ENCODE assay signal across 1 cellular context in genomic region chr19:34975056-34975455, GRCh38.
TF ChIP-seq lines count a peak whose summit lies in the region.

No MANE protein-coding gene starts in this region.

TF ChIP-seq in GM23338, 12 proteins besides CTCF, POLR2A, EP300 and RAD21 (continued from another document):
- TF ChIP-seq REST (IDR thresholded peaks at IDR 0.05; ENCODE audit: unreplicated experiment): no peak
- TF ChIP-seq EZH2 (IDR thresholded peaks at IDR 0.05; ENCODE audit: low read depth, unreplicated experiment): no peak
- no peak for TF ChIP-seq ZNF114 (CRISPR knock-in tag; IDR thresholded peaks at IDR 0.05)
- no peak for TF ChIP-seq ZNF331 (CRISPR knock-in tag; IDR thresholded peaks at IDR 0.05; ENCODE audit: low read depth)
- TF ChIP-seq ZNF462 (CRISPR knock-in tag; IDR thresholded peaks at IDR 0.05): no peak
- TF ChIP-seq JUNB (IDR thresholded peaks at IDR 0.05; ENCODE audit: unreplicated experiment): no peak
- TF ChIP-seq EZH2phosphoT487 (IDR thresholded peaks at IDR 0.05; ENCODE audit: unreplicated experiment): no peak
- TF ChIP-seq ETS1 (IDR thresholded peaks at IDR 0.05): no peak
- TF ChIP-seq POLR2AphosphoS5 (IDR thresholded peaks at IDR 0.05; ENCODE audit: low read depth): no peak
- no peak for TF ChIP-seq STAT1 (IDR thresholded peaks at IDR 0.05; ENCODE audit: unreplicated experiment)
